ENCODE assay signal across 8 cellular contexts in the genomic region with DNA sequence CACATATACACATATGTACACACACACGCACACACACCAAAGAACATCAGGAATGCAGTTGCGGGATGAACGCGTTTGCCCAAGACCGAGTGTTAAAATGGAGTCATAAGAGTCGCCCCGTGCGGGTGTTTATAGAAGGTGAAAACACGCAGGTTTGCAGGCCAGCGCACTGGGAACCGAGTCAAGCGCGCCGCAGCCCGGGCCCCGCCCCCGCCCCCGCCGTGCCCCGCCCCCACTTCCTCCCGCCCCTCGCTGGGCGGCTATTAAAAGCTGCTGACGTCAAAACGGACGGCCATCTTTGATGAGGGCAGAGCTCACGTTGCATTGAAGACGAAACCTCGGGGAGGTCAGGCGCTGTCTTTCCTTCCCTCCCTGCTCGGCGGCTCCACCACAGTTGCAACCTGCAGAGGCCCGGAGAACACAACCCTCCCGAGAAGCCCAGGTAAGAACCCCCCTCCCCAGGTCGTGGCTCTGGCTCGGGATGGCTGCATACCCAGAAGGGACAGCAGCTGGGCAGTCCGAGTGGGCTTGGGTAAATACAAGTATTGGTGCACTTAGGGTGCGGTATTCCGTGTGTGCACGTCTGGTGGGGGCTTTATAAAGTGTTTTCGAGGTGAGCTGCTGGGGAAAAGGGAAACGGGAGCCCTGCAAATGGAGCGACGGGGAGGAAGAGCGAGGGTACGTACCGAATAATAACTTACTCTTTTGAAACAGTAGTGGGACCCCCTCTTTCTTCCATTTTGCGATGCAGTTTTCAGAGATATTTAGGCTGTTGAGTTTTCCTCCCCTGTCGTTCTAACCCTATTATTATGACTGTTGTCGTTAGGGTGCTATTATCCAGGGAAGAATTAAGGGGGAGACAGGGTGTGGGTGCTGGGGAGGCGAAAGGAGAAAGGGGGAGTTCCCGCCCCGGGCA. TPM values are rescaled to one million over a fixed set of nuclear protein-coding genes. Genes with fewer than 3 reads are reported as not detected.
DNase-seq lines count a peak whose midpoint lies in the region; ATAC-seq and TF ChIP-seq lines count a peak whose summit lies in the region.

Gene SNAP25, plus strand, starts transcription at position 295 of the 916 bp plus-strand sequence. CDS start 56,662 bp downstream, outside the sequence.

- CTCF ChIA-PET in CD8-positive, alpha-beta memory T cell (lab: Charles Lee) = no interaction called here

- in situ Hi-C loops in KBM-7 (cut with MboI; ENCODE audit: low pct_unique_long_range_greater_than_20kb, low sequenced_read_pairs) = no loop called here
- in situ Hi-C loops in astrocyte of the cerebellum (cut with HindIII; ENCODE audit: low sequenced_read_pairs) = no loop called here

- H3K4me1 Mint-ChIP-seq in CD8-positive, alpha-beta memory T cell = peaks cover 11 to 22% (median 16%) of the 10 kb centered on the region in 3 donors

- H3K27ac ChIP-seq in CD8-positive, alpha-beta memory T cell (ENCODE audit: low read depth, low read length) = no peak within 1 kb of the TSS

- H3K27ac Mint-ChIP-seq in CD8-positive, alpha-beta memory T cell = no peak within 1 kb of the TSS

- peaks cover 28 to 72% of the 10 kb centered on the region in 2 donors for H3K27me3 Mint-ChIP-seq in CD8-positive, alpha-beta memory T cell

- peak within 1 kb of the TSS; percentile 37 to 90 (median 64) for H3K4me3 Mint-ChIP-seq in CD8-positive, alpha-beta memory T cell

- H3K4me1 ChIP-seq in CD8-positive, alpha-beta memory T cell (ENCODE audit: insufficient read depth, low read length) = peaks cover 7% of the 10 kb centered on the region

- TF ChIP-seq CTCF in astrocyte of the cerebellum (IDR thresholded peaks at IDR 0.05; ENCODE audit: low read depth, low read length, missing control alignments) = no peak

- H3K4me3 ChIP-seq in CD8-positive, alpha-beta memory T cell (ENCODE audit: low read length) = peak within 1 kb of the TSS; percentile 46
- peak within 1 kb of the TSS; percentile 95 for H3K4me3 ChIP-seq in astrocyte of the cerebellum (ENCODE audit: low read depth, low read length)

- ATAC-seq in HG03196 (IDR thresholded peaks at IDR 0.05; ENCODE audit: unreplicated experiment) = no peak
- no peak for ATAC-seq in HG03565 (IDR thresholded peaks at IDR 0.05; ENCODE audit: unreplicated experiment)

- peaks cover 3 to 11% (median 5%) of the 10 kb centered on the region in 5 donors for H3K9me3 Mint-ChIP-seq in CD8-positive, alpha-beta memory T cell

- DNase-seq in CD8-positive, alpha-beta memory T cell = peak in 4 of 5 donors; percentile 13 to 59 (median 24)
- DNase-seq in KBM-7 (peak; percentile 4), RPMI8226 (peak; percentile 25), astrocyte of the cerebellum (ENCODE audit: low read depth) (peak; percentile 92), hepatic stellate cell (ENCODE audit: low spot score) (peak; percentile 53), pulmonary artery endothelial cell (ENCODE audit: low read depth, low spot score) (peak; percentile 20)

- POLR2A ChIA-PET in CD8-positive, alpha-beta memory T cell (lab: Charles Lee) = no interaction called here

- H3K36me3 Mint-ChIP-seq in CD8-positive, alpha-beta memory T cell = no peaks in the 10 kb centered on the region

- peaks cover 12% of the 10 kb centered on the region for H3K27me3 ChIP-seq in CD8-positive, alpha-beta memory T cell (ENCODE audit: insufficient read depth, low read length, poor library complexity, severe bottlenecking)

- H3K9me3 ChIP-seq in CD8-positive, alpha-beta memory T cell (ENCODE audit: low read length) = no peaks in the 10 kb centered on the region

- no peaks in the 10 kb centered on the region for H3K36me3 ChIP-seq in CD8-positive, alpha-beta memory T cell (ENCODE audit: insufficient read depth, low read length)

RNA-seq across cellular contexts. Expression of gene SNAP25, which starts in this region (rescaled TPM):
- under 1 TPM in 1 of 2 experiments, not detected in 1; 0.13 TPM for total RNA-seq in CD8-positive, alpha-beta memory T cell
- not detected for polyA plus RNA-seq in CD8-positive, alpha-beta memory T cell
- total RNA-seq in pulmonary artery endothelial cell = 0.25 TPM in 1 of 2 replicates, not detected in the other

Comparison
In these comparisons a context has a peak if more than half of its experiments do, and no peak if none do; other contexts are left out.
1. Peak in DNase-seq and H3K4me3 ChIP-seq in CD8-positive, alpha-beta memory T cell; RNA of the gene not detected or under 1 TPM.
2. Peak in DNase-seq in pulmonary artery endothelial cell; RNA of the gene not detected or under 1 TPM.
3. DNase-seq: peak in every context shown above with its lines; median percentile 92 in astrocyte of the cerebellum; 53 in hepatic stellate cell; 25 in RPMI8226; 24 in CD8-positive, alpha-beta memory T cell; 20 in pulmonary artery endothelial cell; 4 in KBM-7.